ENCODE assay signal across 1 cellular context in genomic region chr2:20447437-20448245, GRCh38.
A peak's percentile ranks its signal among the peaks of the same experiment; 100 is the strongest.
TF ChIP-seq lines count a peak whose summit lies in the region.

No MANE protein-coding gene starts in this region.

TF ChIP-seq in HepG2, 621 proteins besides CTCF, POLR2A, EP300 and RAD21 (continued from another document and continues in another):
- TF ChIP-seq ZNF407 (CRISPR knock-in tag; IDR thresholded peaks at IDR 0.05; ENCODE audit: not compliant biosample characterization): peak; percentile 72
- TF ChIP-seq ZNF124 (CRISPR knock-in tag; IDR thresholded peaks at IDR 0.05): no peak
- TF ChIP-seq PREB (CRISPR knock-in tag; IDR thresholded peaks at IDR 0.05): no peak
- peak; percentile 4; the same call in 1 of the 2 replicates for TF ChIP-seq SPEN (CRISPR knock-in tag; IDR thresholded peaks at IDR 0.05; ENCODE audit: low read depth)
- no peak; the same call in 1 of the 2 replicates for TF ChIP-seq ETS1 (CRISPR knock-in tag; IDR thresholded peaks at IDR 0.05)
- peak; percentile 45; the same call in 1 of the 2 replicates for TF ChIP-seq NFYB (CRISPR knock-in tag; IDR thresholded peaks at IDR 0.05)
- TF ChIP-seq ZNF331 (CRISPR knock-in tag; IDR thresholded peaks at IDR 0.05): no peak; the same call in 1 of the 2 replicates
- no peak for TF ChIP-seq ATF7 (IDR thresholded peaks at IDR 0.05)
- TF ChIP-seq ATF7 (CRISPR knock-in tag; IDR thresholded peaks at IDR 0.05): peak; percentile 59; the same call in 1 of the 2 replicates
- peak; percentile 25; the same call in 1 of the 2 replicates for TF ChIP-seq NCOA2 (CRISPR knock-in tag; IDR thresholded peaks at IDR 0.05)
- peak; percentile 92 for TF ChIP-seq ZBTB4 (CRISPR knock-in tag; IDR thresholded peaks at IDR 0.05; ENCODE audit: borderline replicate concordance)
- no peak for TF ChIP-seq ARID3A (IDR thresholded peaks at IDR 0.05; ENCODE audit: low read depth, low read length)
- TF ChIP-seq KAT8 (CRISPR knock-in tag; IDR thresholded peaks at IDR 0.05): no peak
- TF ChIP-seq DPF2 (CRISPR knock-in tag; IDR thresholded peaks at IDR 0.05; ENCODE audit: borderline replicate concordance, low read depth): 0 out of 2 replicates have a peak, but pooled peaks have one; percentile 55
- peak; percentile 48; the same call in 1 of the 2 replicates for TF ChIP-seq TEF (CRISPR knock-in tag; IDR thresholded peaks at IDR 0.05)
- no peak for TF ChIP-seq HMGXB3 (CRISPR knock-in tag; IDR thresholded peaks at IDR 0.05; ENCODE audit: borderline replicate concordance)
- 0 out of 2 replicates have a peak, but pooled peaks have one; percentile 54 for TF ChIP-seq PRDM4 (CRISPR knock-in tag; IDR thresholded peaks at IDR 0.05; ENCODE audit: borderline replicate concordance)
- 0 out of 2 replicates have a peak, but pooled peaks have one; percentile 40 for TF ChIP-seq FOXP4 (CRISPR knock-in tag; IDR thresholded peaks at IDR 0.05)
- peak; percentile 97 for TF ChIP-seq SSRP1 (CRISPR knock-in tag; IDR thresholded peaks at IDR 0.05)
- peak; percentile 82; the same call in 1 of the 2 replicates for TF ChIP-seq ZNF350 (CRISPR knock-in tag; IDR thresholded peaks at IDR 0.05; ENCODE audit: borderline replicate concordance, low read depth)
- TF ChIP-seq ZNF510 (CRISPR knock-in tag; IDR thresholded peaks at IDR 0.05; ENCODE audit: low read depth): peak; percentile 84; the same call in 1 of the 2 replicates
- peak; percentile 86; the same call in 1 of the 2 replicates for TF ChIP-seq ZNF367 (CRISPR knock-in tag; IDR thresholded peaks at IDR 0.05; ENCODE audit: borderline replicate concordance)
